In the genomic region with DNA sequence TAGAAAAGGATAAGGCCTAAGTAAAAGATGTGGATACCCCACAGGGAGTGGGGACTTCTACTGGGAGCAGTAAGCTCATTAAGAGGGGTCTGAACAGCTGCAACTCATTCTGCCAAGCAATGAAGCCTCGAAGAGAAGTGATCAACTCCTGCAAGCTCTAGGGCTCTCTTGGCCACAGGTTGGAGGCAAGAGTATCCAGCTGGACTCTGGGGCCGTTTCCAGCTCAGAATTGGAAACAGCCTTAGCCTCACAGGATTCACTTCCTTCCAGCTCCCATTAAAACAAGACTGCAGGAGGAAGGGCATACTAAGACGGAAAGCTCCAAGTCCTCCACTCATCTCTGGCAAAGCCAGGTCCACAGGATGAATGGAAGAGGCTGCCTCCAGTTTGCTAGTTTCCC, we compare ENCODE assay signal across 20 cellular contexts.
"Had no signal": no experiment of that assay in that cellular context is flagged by ENCODE, and none has a peak within 500 bp of the region (broad histone marks: within the 10 kb centered on the region; RNA-seq: fewer than 3 reads in every experiment).

No MANE protein-coding gene starts in this region.

- H3K4me1 ChIP-seq: ascending aorta, neural progenitor cell, prostate gland, right lobe of liver had no signal

- H3K9me3 ChIP-seq: ascending aorta, prostate gland, right lobe of liver had no signal

- H3K27me3 ChIP-seq: ascending aorta, neural progenitor cell had no signal

- ATAC-seq: esophagus mucosa; right lobe of liver; SK-N-SH treated with all-trans-retinoic acid at 6 μM for 48 hours; stimulated activated memory B cell treated with anti-CD40 and anti-IgM and Interleukin-4, amounts not matched to agents 10 μg/mL and 1 μg/mL and 100 μg/mL, for 72 hours had no signal

- DNase-seq: activated CD4-positive, CD25-positive, alpha-beta regulatory T cell treated with anti-CD3 and anti-CD28 coated beads, Interleukin-2, amount 50 U/mL, for 72 hours; activated CD8-positive, alpha-beta memory T cell treated with anti-CD3 and anti-CD28 coated beads for 24 hours; activated CD8-positive, alpha-beta memory T cell treated with anti-CD3 and anti-CD28 coated beads, Interleukin-2, amount 50 U/mL, for 48 hours; activated effector memory CD4-positive, alpha-beta T cell treated with Interleukin-2 at 50 U/mL for 16 hours; activated naive CD4-positive, alpha-beta T cell treated with anti-CD3 and anti-CD28 coated beads, Interleukin-2, amount 50 U/mL, for 16 hours; activated T-cell treated with anti-CD3 and anti-CD28 coated beads, Interleukin-2, amount 50 U/mL, for 48 hours; effector CD8-positive, alpha-beta T cell; hypothalamus; islet precursor cell; mammary epithelial cell; midbrain; right lobe of liver; stimulated activated CD4-positive, alpha-beta T cell treated with anti-CD3 and anti-CD28 coated beads, Interleukin-4, amount 100 ng/mL, for 4 hours; T1000 had no signal

- H3K27ac ChIP-seq: ascending aorta, neural progenitor cell, prostate gland, right lobe of liver had no signal

- H3K4me3 ChIP-seq: ascending aorta, neural progenitor cell, prostate gland, right lobe of liver had no signal

- H3K36me3 ChIP-seq: ascending aorta, neural progenitor cell, prostate gland, right lobe of liver had no signal
